18 cellular contexts compared by ENCODE assay signal in genomic region chr6:1930356-1930755, GRCh38.
DNase-seq lines count a peak whose midpoint lies in the region; ATAC-seq, FAIRE-seq and TF ChIP-seq lines count a peak whose summit lies in the region.
"Had no signal": no experiment of that assay in that cellular context is flagged by ENCODE, and none has a peak within 500 bp of the region (broad histone marks: within the 10 kb centered on the region; RNA-seq: fewer than 3 reads in every experiment).

No MANE protein-coding gene starts in this region.

- intact Hi-C loops in thyroid gland (cut with DNase I) (no loop called here), pancreas (cut with DNase I) (no loop called here)

- H3K9me3 ChIP-seq in thyroid gland: no peaks in the 10 kb centered on the region
- no peaks in the 10 kb centered on the region for H3K9me3 ChIP-seq in pancreas
- no peaks in the 10 kb centered on the region for H3K9me3 ChIP-seq in upper lobe of left lung

- no peak overlapping the region; the same call in 1 of the 2 replicates for H3K4me3 Mint-ChIP-seq in HFFc6
- H3K4me3 Mint-ChIP-seq: B cell; CD4-positive, CD25-positive, alpha-beta regulatory T cell; GM23338 had no signal

- TF ChIP-seq POLR2A in thyroid gland (IDR thresholded peaks at IDR 0.05) (no peak), upper lobe of left lung (IDR thresholded peaks at IDR 0.05) (no peak)

- H3K27ac ChIP-seq in thyroid gland: peak overlapping the region; percentile 25 to 62 (median 39)
- no peak overlapping the region for H3K27ac ChIP-seq in pancreas
- H3K27ac ChIP-seq in upper lobe of left lung: no peak overlapping the region

- peaks cover 21% of the 10 kb centered on the region for H3K4me1 Mint-ChIP-seq in HFFc6 (ENCODE audit: low read depth)
- H3K4me1 Mint-ChIP-seq: B cell; CD4-positive, CD25-positive, alpha-beta regulatory T cell had no signal

- H3K4me3 ChIP-seq in cardiac fibroblast (replicated peaks in 1 of 2; ENCODE audit: low read depth in 2 of 2, low read length in 2 of 2) (no peak overlapping the region), fibroblast of pulmonary artery (replicated peaks; ENCODE audit: low read depth, low read length) (no peak overlapping the region), thyroid gland (replicated peaks in 1 of 3) (no peak overlapping the region), pancreas (no peak overlapping the region), upper lobe of left lung (no peak overlapping the region)
- H3K4me3 ChIP-seq: GM23338, K562 had no signal

- H3K9me3 Mint-ChIP-seq in HFFc6: peaks cover 4% of the 10 kb centered on the region; the same call in 1 of the 2 replicates
- H3K9me3 Mint-ChIP-seq: GM23338 had no signal

- peaks cover 20% of the 10 kb centered on the region for H3K36me3 Mint-ChIP-seq in HFFc6 (ENCODE audit: low read depth)

- FAIRE-seq in pancreas (lab: Jason Lieb, UNC): no peak
- FAIRE-seq: K562 had no signal

- H3K27me3 ChIP-seq in thyroid gland: no peaks in the 10 kb centered on the region
- H3K27me3 ChIP-seq in pancreas: no peaks in the 10 kb centered on the region
- H3K27me3 ChIP-seq in upper lobe of left lung: no peaks in the 10 kb centered on the region

- no peak for ATAC-seq in HG03469 (IDR thresholded peaks at IDR 0.05; ENCODE audit: unreplicated experiment)
- ATAC-seq in pancreas: no peak
- no peak for ATAC-seq in GM19324 (IDR thresholded peaks at IDR 0.05; ENCODE audit: low FRiP score, unreplicated experiment)
- no peak for ATAC-seq in upper lobe of left lung (ENCODE audit: low FRiP score in 2 of 2)
- ATAC-seq: GM23338, HCT116, K562 had no signal

- no peak for DNase-seq in HFFc6
- DNase-seq in cardiac fibroblast (ENCODE audit: low read depth in 2 of 2): peak; percentile 5 to 16
- peak; percentile 20 for DNase-seq in fibroblast of pulmonary artery (ENCODE audit: low read depth)
- no peak for DNase-seq in thyroid gland
- DNase-seq in pancreas: no peak
- no peak for DNase-seq in upper lobe of left lung
- DNase-seq: ACHN; CD4-positive, CD25-positive, alpha-beta regulatory T cell; NCI-H187; NCI-H69; NK-92 treated with Interleukin-12 subunit alpha and Interleukin-12 subunit beta, amount 100 ng/mL, for 24 hours; SHP77 treated with DMSO at 0.1 percent for 48 hours had no signal

- no peaks in the 10 kb centered on the region for H3K36me3 ChIP-seq in thyroid gland
- no peaks in the 10 kb centered on the region for H3K36me3 ChIP-seq in pancreas
- no peaks in the 10 kb centered on the region for H3K36me3 ChIP-seq in upper lobe of left lung

- WGBS in thyroid gland, 2 donors: 16 to 18% methylated on average over 2 of the region's 2 CpGs
- 67 to 69% methylated on average over 2 of the region's 2 CpGs for WGBS in pancreas, 2 donors
- 43 to 52% methylated on average over 2 of the region's 2 CpGs for WGBS in upper lobe of left lung, 2 donors

- TF ChIP-seq CTCF in HFFc6 (IDR thresholded peaks at IDR 0.05): no peak
- no peak for TF ChIP-seq CTCF in cardiac fibroblast (IDR thresholded peaks at IDR 0.05; ENCODE audit: low read depth, low read length)
- TF ChIP-seq CTCF in fibroblast of pulmonary artery (IDR thresholded peaks at IDR 0.05; ENCODE audit: low read length, missing control alignments): no peak
- TF ChIP-seq CTCF in thyroid gland (IDR thresholded peaks at IDR 0.05): no peak
- TF ChIP-seq CTCF in pancreas (IDR thresholded peaks at IDR 0.05): no peak
- no peak for TF ChIP-seq CTCF in upper lobe of left lung (IDR thresholded peaks at IDR 0.05)

- H3K4me1 ChIP-seq in thyroid gland: peaks cover 11 to 12% of the 10 kb centered on the region in 2 donors
- H3K4me1 ChIP-seq in pancreas: no peaks in the 10 kb centered on the region
- no peaks in the 10 kb centered on the region for H3K4me1 ChIP-seq in upper lobe of left lung

- TF ChIP-seq EP300 in upper lobe of left lung (IDR thresholded peaks at IDR 0.05): no peak

- no peaks in the 10 kb centered on the region for H3K27me3 Mint-ChIP-seq in HFFc6 (ENCODE audit: insufficient read depth)
- H3K27me3 Mint-ChIP-seq: B cell; CD4-positive, CD25-positive, alpha-beta regulatory T cell had no signal

- H3K27ac Mint-ChIP-seq in HFFc6: peak overlapping the region; percentile 5; the same call in 1 of the 2 replicates
- H3K27ac Mint-ChIP-seq: B cell; CD4-positive, CD25-positive, alpha-beta regulatory T cell; GM23338 had no signal

Comparison
In these comparisons a context has a peak if more than half of its experiments do, and no peak if none do; other contexts are left out.
1. DNase-seq: peak in cardiac fibroblast (2 of 2) and fibroblast of pulmonary artery (single experiment); none in HFFc6 (single experiment), thyroid gland (0 of 2), pancreas (0 of 6) and upper lobe of left lung (0 of 2).
2. H3K27ac ChIP-seq: peak in thyroid gland (3 of 3); none in pancreas (0 of 4) and upper lobe of left lung (0 of 4).